8 cellular contexts compared by ENCODE assay signal in the genomic region with DNA sequence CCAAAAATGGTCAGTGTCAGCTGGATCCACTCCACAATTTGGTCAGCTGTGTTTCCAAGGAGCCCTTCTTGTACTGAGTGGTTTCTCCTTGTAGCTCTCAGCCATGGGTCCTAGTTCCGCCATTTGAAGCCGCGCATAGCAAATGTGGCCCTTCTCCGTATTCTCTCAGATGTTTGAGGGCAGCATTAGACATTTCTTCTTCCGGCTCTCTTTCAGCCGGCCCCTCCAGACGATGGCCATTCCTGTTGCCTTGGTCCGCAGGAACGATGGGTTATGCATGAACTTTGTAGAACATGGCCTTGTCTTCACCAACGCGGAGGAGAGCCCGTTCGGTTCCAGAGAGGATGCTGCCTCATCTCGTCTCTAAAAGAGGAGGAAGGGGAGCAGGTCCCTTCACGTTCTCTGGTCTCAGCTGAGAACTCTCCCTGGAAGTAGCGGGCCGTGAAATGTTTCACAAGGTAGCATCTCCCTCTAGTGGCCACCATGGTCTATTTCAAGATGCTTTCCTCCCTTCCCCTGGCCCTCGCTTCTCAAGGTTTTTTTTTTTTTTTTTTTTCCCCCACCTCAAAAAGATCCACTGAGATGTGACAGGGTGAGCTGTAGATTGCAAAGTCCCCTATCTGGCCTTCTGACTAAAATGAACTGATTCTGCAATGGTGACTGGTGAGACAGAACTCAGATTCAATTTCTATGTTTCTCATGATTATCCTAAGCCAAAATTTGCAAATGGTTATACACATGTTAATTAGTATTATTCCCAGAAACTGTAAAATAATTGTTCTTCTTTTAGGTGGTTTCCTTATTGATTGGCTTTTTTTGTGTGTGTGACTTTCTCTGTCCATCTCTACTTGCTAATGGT. TPM values are rescaled to one million over a fixed set of nuclear protein-coding genes. Genes with fewer than 3 reads are reported as not detected.
DNase-seq lines count a peak whose midpoint lies in the region; ATAC-seq and TF ChIP-seq lines count a peak whose summit lies in the region.

No MANE protein-coding gene starts in this region.

- no peaks in the 10 kb centered on the region for H3K36me3 ChIP-seq in KOPT-K1 (ENCODE audit: insufficient read depth, low read length)
- H3K36me3 ChIP-seq in neural cell (ENCODE audit: insufficient read depth, low read length), result no peaks in the 10 kb centered on the region
- no peaks in the 10 kb centered on the region for H3K36me3 ChIP-seq in stomach

- H3K27ac ChIP-seq in KOPT-K1 (ENCODE audit: low read depth, low read length, poor library complexity, severe bottlenecking), result peak overlapping the region; percentile 46
- H3K27ac ChIP-seq in neural cell (ENCODE audit: low read length), result no peak overlapping the region
- H3K27ac ChIP-seq in stomach, result peak overlapping the region in 3 of 5 donors; percentile 44 to 61 (median 53)

- H3K9me2 ChIP-seq in neural cell (ENCODE audit: insufficient read depth, low read length), result no peaks in the 10 kb centered on the region

- TF ChIP-seq CTCF in fibroblast of the aortic adventitia (IDR thresholded peaks at IDR 0.05; ENCODE audit: insufficient read depth, low read length), result peak; percentile 79
- TF ChIP-seq CTCF in neural cell (IDR thresholded peaks at IDR 0.05; ENCODE audit: poor library complexity, severe bottlenecking), result peak; percentile 87
- peak in 5 of 7 experiments; percentile 52 to 90 (median 62) for TF ChIP-seq CTCF in stomach (IDR thresholded peaks at IDR 0.05)

- peak overlapping the region; percentile 60 for H3K4me3 ChIP-seq in fibroblast of the aortic adventitia (ENCODE audit: low read depth, low read length)
- H3K4me3 ChIP-seq in neural cell (ENCODE audit: low read length), result no peak overlapping the region
- peak overlapping the region; percentile 39 to 54 (median 50) for H3K4me3 ChIP-seq in stomach

- intact Hi-C loops in stomach (cut with DNase I; ENCODE audit: low total_unique reads), result loop anchor here (10.0 kb wide), 2 partner anchors 274 to 1014 kb away; no protein-coding TSS in a partner anchor

- peak; percentile 82 for DNase-seq in COR-L47 (lab: John Stamatoyannopoulos, UW)
- peak; percentile 90 for DNase-seq in RPMI8226
- peak; percentile 12 to 41 for DNase-seq in activated T-helper 1 cell treated with anti-CD3 and anti-CD28 coated beads, Interleukin-2, amount 50 U/mL, for 16 hours (ENCODE audit: low read depth in 1 of 2, low spot score in 1 of 2)
- peak; percentile 87 for DNase-seq in fibroblast of the aortic adventitia (ENCODE audit: low read depth)
- DNase-seq in stomach, result peak; percentile 65

- H3K9ac ChIP-seq in neural cell (ENCODE audit: low read length), result no peak overlapping the region

- TF ChIP-seq EP300 in neural cell (conservative IDR thresholded peaks at IDR 0.05; ENCODE audit: poor library complexity, severe bottlenecking) (no peak), stomach (IDR thresholded peaks at IDR 0.05) (no peak)

- H3K79me2 ChIP-seq in neural cell (replicated peaks; ENCODE audit: insufficient read depth, low read length), result no peaks in the 10 kb centered on the region

- H3K9me3 ChIP-seq in KOPT-K1 (ENCODE audit: insufficient read depth, low read length, poor library complexity, severe bottlenecking), result no peaks in the 10 kb centered on the region
- H3K9me3 ChIP-seq in neural cell (ENCODE audit: low read length), result no peaks in the 10 kb centered on the region
- no peaks in the 10 kb centered on the region for H3K9me3 ChIP-seq in stomach

- H2AFZ ChIP-seq in neural cell (ENCODE audit: low read depth, low read length), result no peak overlapping the region

- H3K4me1 ChIP-seq in stomach, result peaks cover 5 to 9% (median 8%) of the 10 kb centered on the region in 4 donors

- WGBS in stomach, 5 donors, result 1 to 4% (median 3%) methylated on average over 18 of the region's 18 CpGs

- H3K27me3 ChIP-seq in neural cell (ENCODE audit: insufficient read depth, low read depth, low read length) (no peaks in the 10 kb centered on the region), stomach (no peaks in the 10 kb centered on the region)

- no peak overlapping the region for H3K4me2 ChIP-seq in neural cell (ENCODE audit: low read length)

- TF ChIP-seq POLR2A in stomach (IDR thresholded peaks at IDR 0.05), result no peak

- no peaks in the 10 kb centered on the region for H3F3A ChIP-seq in neural cell (ENCODE audit: insufficient read depth, low read length, poor library complexity, severe bottlenecking)

- TF ChIP-seq RAD21 in neural cell (conservative IDR thresholded peaks at IDR 0.05), result peak; percentile 83

- H4K20me1 ChIP-seq in neural cell (ENCODE audit: insufficient read depth), result no peaks in the 10 kb centered on the region

- ATAC-seq in GM21526 (IDR thresholded peaks at IDR 0.05; ENCODE audit: low FRiP score, unreplicated experiment), result peak; percentile 53

TF ChIP-seq in neural cell, 6 proteins besides CTCF, POLR2A, EP300 and RAD21:
- TF ChIP-seq POLR2AphosphoS5 (IDR thresholded peaks at IDR 0.05) (no peak), EZH2 (IDR thresholded peaks at IDR 0.05; ENCODE audit: borderline replicate concordance, insufficient read depth, low read length, poor library complexity, severe bottlenecking) (no peak), MXI1 (conservative IDR thresholded peaks at IDR 0.05; ENCODE audit: poor library complexity, severe bottlenecking) (no peak), SMC3 (conservative IDR thresholded peaks at IDR 0.05; ENCODE audit: poor library complexity) (peak; percentile 84), TAF1 (IDR thresholded peaks at IDR 0.05; ENCODE audit: low read depth) (no peak)
- TF ChIP-seq, protein P1, sequence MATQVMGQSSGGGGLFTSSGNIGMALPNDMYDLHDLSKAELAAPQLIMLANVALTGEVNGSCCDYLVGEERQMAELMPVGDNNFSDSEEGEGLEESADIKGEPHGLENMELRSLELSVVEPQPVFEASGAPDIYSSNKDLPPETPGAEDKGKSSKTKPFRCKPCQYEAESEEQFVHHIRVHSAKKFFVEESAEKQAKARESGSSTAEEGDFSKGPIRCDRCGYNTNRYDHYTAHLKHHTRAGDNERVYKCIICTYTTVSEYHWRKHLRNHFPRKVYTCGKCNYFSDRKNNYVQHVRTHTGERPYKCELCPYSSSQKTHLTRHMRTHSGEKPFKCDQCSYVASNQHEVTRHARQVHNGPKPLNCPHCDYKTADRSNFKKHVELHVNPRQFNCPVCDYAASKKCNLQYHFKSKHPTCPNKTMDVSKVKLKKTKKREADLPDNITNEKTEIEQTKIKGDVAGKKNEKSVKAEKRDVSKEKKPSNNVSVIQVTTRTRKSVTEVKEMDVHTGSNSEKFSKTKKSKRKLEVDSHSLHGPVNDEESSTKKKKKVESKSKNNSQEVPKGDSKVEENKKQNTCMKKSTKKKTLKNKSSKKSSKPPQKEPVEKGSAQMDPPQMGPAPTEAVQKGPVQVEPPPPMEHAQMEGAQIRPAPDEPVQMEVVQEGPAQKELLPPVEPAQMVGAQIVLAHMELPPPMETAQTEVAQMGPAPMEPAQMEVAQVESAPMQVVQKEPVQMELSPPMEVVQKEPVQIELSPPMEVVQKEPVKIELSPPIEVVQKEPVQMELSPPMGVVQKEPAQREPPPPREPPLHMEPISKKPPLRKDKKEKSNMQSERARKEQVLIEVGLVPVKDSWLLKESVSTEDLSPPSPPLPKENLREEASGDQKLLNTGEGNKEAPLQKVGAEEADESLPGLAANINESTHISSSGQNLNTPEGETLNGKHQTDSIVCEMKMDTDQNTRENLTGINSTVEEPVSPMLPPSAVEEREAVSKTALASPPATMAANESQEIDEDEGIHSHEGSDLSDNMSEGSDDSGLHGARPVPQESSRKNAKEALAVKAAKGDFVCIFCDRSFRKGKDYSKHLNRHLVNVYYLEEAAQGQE (IDR thresholded peaks at IDR 0.05; ENCODE audit: borderline replicate concordance), result no peak
TF ChIP-seq in neural cell: peak in this region for 1.

RNA-seq across cellular contexts. Expression of a gene that starts 19.8 kb away (rescaled TPM):
- total RNA-seq in fibroblast of the aortic adventitia (ENCODE audit: low replicate concordance) (not detected in 2 replicates), stomach (not detected)
- polyA plus RNA-seq in neural cell (not detected in 2 replicates), stomach (not detected)
- polyA minus RNA-seq in neural cell, result not detected in 2 replicates

RNA-seq across cellular contexts. Expression of a gene that starts 54.3 kb away (rescaled TPM):
- total RNA-seq in fibroblast of the aortic adventitia (ENCODE audit: low replicate concordance) (19.7 and 52.2 TPM in 2 replicates), stomach (10 to 100 TPM; 11.3 to 87.8 (median 33.2) TPM)
- polyA plus RNA-seq in neural cell (134 and 160 TPM in 2 replicates), stomach (10 to 100 TPM; 53.0 to 76.1 (median 71.0) TPM)
- 34.3 and 55.8 TPM in 2 replicates for polyA minus RNA-seq in neural cell

Comparison
In these comparisons a context has a peak if more than half of its experiments do, and no peak if none do; other contexts are left out.
1. DNase-seq: peak in every context shown above with its lines; median percentile 90 in RPMI8226; 87 in fibroblast of the aortic adventitia; 82 in COR-L47; 65 in stomach; 26 in activated T-helper 1 cell treated with anti-CD3 and anti-CD28 coated beads, Interleukin-2, amount 50 U/mL, for 16 hours.